Comparison of ENCODE assay signal across 8 cellular contexts in genomic region chr7:77199008-77199966, GRCh38. TPM values are rescaled to one million over a fixed set of nuclear protein-coding genes. Genes with fewer than 3 reads are reported as not detected.
A peak's percentile ranks its signal among the peaks of the same experiment; 100 is the strongest.
DNase-seq lines count a peak whose midpoint lies in the region; ATAC-seq and TF ChIP-seq lines count a peak whose summit lies in the region.

Gene FGL2, minus strand, starts transcription at chr7:77199819. Its CDS starts 26 bp downstream, at chr7:77199793.

- peak within 1 kb of the TSS; percentile 63 for H3K4me3 Mint-ChIP-seq in activated naive CD4-positive, alpha-beta T cell treated with anti-CD3 and anti-CD28 coated beads, Interleukin-2, amount 10 ng/mL, durations not matched to agents 7 days and 5 days

- ATAC-seq in heart right ventricle (peak; percentile 80 to 97 (median 95)), HG03196 (IDR thresholded peaks at IDR 0.05; ENCODE audit: unreplicated experiment) (no peak)

- H3K27ac ChIP-seq in heart right ventricle: peak within 1 kb of the TSS in 9 of 10 donors; percentile 26 to 83 (median 55)

- H3K4me1 Mint-ChIP-seq in activated naive CD4-positive, alpha-beta T cell treated with anti-CD3 and anti-CD28 coated beads, Interleukin-2, amount 10 ng/mL, durations not matched to agents 7 days and 5 days: peaks cover 35% of the 10 kb centered on the region

- intact Hi-C loops in heart right ventricle (cut with DNase I): no loop called here

- no peaks in the 10 kb centered on the region for H3K9me3 ChIP-seq in heart right ventricle
- no peaks in the 10 kb centered on the region for H3K9me3 ChIP-seq in HAP-1

- H3K27ac Mint-ChIP-seq in activated naive CD4-positive, alpha-beta T cell treated with anti-CD3 and anti-CD28 coated beads, Interleukin-2, amount 10 ng/mL, durations not matched to agents 7 days and 5 days: peak within 1 kb of the TSS; percentile 67

- no peaks in the 10 kb centered on the region for H3K9me3 Mint-ChIP-seq in activated naive CD4-positive, alpha-beta T cell treated with anti-CD3 and anti-CD28 coated beads, Interleukin-2, amount 10 ng/mL, durations not matched to agents 7 days and 5 days

- H3K36me3 ChIP-seq in heart right ventricle (no peaks in the 10 kb centered on the region), HAP-1 (replicated peaks) (no peaks in the 10 kb centered on the region)

- peaks cover 3% of the 10 kb centered on the region for H3K36me3 Mint-ChIP-seq in activated naive CD4-positive, alpha-beta T cell treated with anti-CD3 and anti-CD28 coated beads, Interleukin-2, amount 10 ng/mL, durations not matched to agents 7 days and 5 days

- H3K27me3 Mint-ChIP-seq in activated naive CD4-positive, alpha-beta T cell treated with anti-CD3 and anti-CD28 coated beads, Interleukin-2, amount 10 ng/mL, durations not matched to agents 7 days and 5 days: peaks cover 5% of the 10 kb centered on the region

- H3K27me3 ChIP-seq in heart right ventricle (no peaks in the 10 kb centered on the region), HAP-1 (ENCODE audit: low read depth) (peaks cover 5% of the 10 kb centered on the region)

- in situ Hi-C loops in HAP-1 (cut with MboI; ENCODE audit: low sequenced_read_pairs): no loop called here

- CTCF ChIA-PET in activated naive CD4-positive, alpha-beta T cell treated with anti-CD3 and anti-CD28 coated beads, Interleukin-2, amount 10 ng/mL, durations not matched to agents 7 days and 5 days (lab: Charles Lee): interaction anchor here (0.9 to 2.0 kb wide), 3 partner anchors 38 to 49 kb away, joined by 3 to 7 read pairs (median 7); no protein-coding TSS in a partner anchor

- DNase-seq in GM04504 (ENCODE audit: low read depth): peak; percentile 21
- DNase-seq in NCI-H2107 (lab: John Stamatoyannopoulos, UW): peak; percentile 40
- DNase-seq in activated naive CD4-positive, alpha-beta T cell treated with anti-CD3 and anti-CD28 coated beads, Interleukin-2, amount 10 ng/mL, durations not matched to agents 7 days and 5 days: peak; percentile 56
- DNase-seq in heart right ventricle: peak; percentile 49 to 69
- DNase-seq in pons (ENCODE audit: low spot score): peak; percentile 55
- no peak for DNase-seq in HAP-1 (ENCODE audit: low spot score in 2 of 2)
- DNase-seq in T1000 (lab: John Stamatoyannopoulos, UW): no peak

- WGBS in heart right ventricle, 2 donors: 18 to 20% methylated on average over 15 of the region's 15 CpGs

- peak within 1 kb of the TSS; percentile 14 to 62 (median 56) for H3K4me3 ChIP-seq in heart right ventricle
- H3K4me3 ChIP-seq in HAP-1: no peak within 1 kb of the TSS

- H3K4me1 ChIP-seq in heart right ventricle (peaks cover 0 to 53% (median 0%) of the 10 kb centered on the region in 9 donors), HAP-1 (no peaks in the 10 kb centered on the region)

- no peak for TF ChIP-seq CTCF in heart right ventricle (IDR thresholded peaks at IDR 0.05)

RNA-seq across cellular contexts. Expression of gene FGL2, which starts in this region (rescaled TPM):
- 10 to 100 TPM in 5 of 10 donors, 1 to 10 TPM in 5; 5.8 to 41.3 (median 10.1) TPM for total RNA-seq in heart right ventricle
- 1 to 10 TPM; 3.4 to 4.5 TPM for polyA plus RNA-seq in heart right ventricle

Comparison
In these comparisons a context has a peak if more than half of its experiments do, and no peak if none do; other contexts are left out.
1. DNase-seq: peak in GM04504 (single experiment), NCI-H2107 (single experiment), activated naive CD4-positive, alpha-beta T cell treated with anti-CD3 and anti-CD28 coated beads, Interleukin-2, amount 10 ng/mL, durations not matched to agents 7 days and 5 days (single experiment), heart right ventricle (2 of 2) and pons (single experiment); none in HAP-1 (0 of 2) and T1000 (single experiment).